8 cellular contexts compared by ENCODE assay signal in genomic region chr17:45852535-45853297, GRCh38.
DNase-seq lines count a peak whose midpoint lies in the region; ATAC-seq lines count a peak whose summit lies in the region.

No MANE protein-coding gene starts in this region.

- no peak for ATAC-seq in HG03520 (IDR thresholded peaks at IDR 0.05; ENCODE audit: unreplicated experiment)
- no peak for ATAC-seq in HG03439 (IDR thresholded peaks at IDR 0.05; ENCODE audit: unreplicated experiment)

- DNase-seq in EH (ENCODE audit: low read depth) (peak; percentile 56), NAMALWA (ENCODE audit: low spot score) (peak; percentile 79), T follicular helper cell (ENCODE audit: low read depth) (peak; percentile 52), anterior cingulate cortex (lab: John Stamatoyannopoulos, UW) (peak in 44 of 58 donors; percentile 7 to 77 (median 33)), hypothalamus (lab: John Stamatoyannopoulos, UW) (peak in 34 of 51 donors; percentile 6 to 74 (median 37))
- DNase-seq in stimulated activated CD4-positive, alpha-beta T cell treated with anti-CD3 and anti-CD28 coated beads, Interleukin-12 subunit alpha, Interleukin-12 subunit beta, amount 100 ng/mL, for 48 hours (ENCODE audit: low read depth in 2 of 3, low spot score in 1 of 3): peak; percentile 32 to 68 (median 52)
